30 cellular contexts compared by ENCODE assay signal in the genomic region with DNA sequence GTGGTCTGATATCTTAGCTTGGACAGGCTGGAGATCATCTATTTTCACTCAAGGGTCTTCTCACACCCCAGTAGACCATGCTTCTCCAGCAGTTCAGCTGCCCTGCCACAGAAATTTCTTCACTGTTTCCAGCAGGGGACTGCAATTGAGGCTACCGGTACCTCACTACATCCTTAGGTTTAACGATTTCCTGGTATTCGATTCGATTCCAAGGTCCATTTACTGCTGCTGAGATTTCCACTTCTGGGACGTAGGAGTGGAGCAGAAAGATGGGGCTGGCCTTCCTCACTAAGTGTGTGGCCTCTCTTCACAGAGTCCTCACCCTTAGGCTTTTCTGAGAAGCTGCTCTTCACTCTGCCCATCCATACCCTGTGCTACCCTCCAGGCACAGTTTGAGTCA. TPM values are rescaled to one million over a fixed set of nuclear protein-coding genes. Genes with fewer than 3 reads are reported as not detected.
"Had no signal": no experiment of that assay in that cellular context is flagged by ENCODE, and none has a peak within 500 bp of the region (broad histone marks: within the 10 kb centered on the region; RNA-seq: fewer than 3 reads in every experiment).

No MANE protein-coding gene starts in this region.

- H3K36me3 ChIP-seq: colonic mucosa, prostate gland, right atrium auricular region, thoracic aorta, transverse colon, upper lobe of right lung, uterus had no signal

- ATAC-seq: foreskin keratinocyte; gastroesophageal sphincter; heart left ventricle; left cardiac atrium; left ventricle myocardium superior; lower lobe of right lung; sciatic nerve; stimulated activated naive B cell treated with anti-CD40 and anti-IgM and Interleukin-4, amounts not matched to agents 10 μg/mL and 1 μg/mL and 100 μg/mL, for 72 hours; upper lobe of right lung had no signal

- H3K4me1 Mint-ChIP-seq: nephron had no signal

- DNase-seq: colonic mucosa; dermis blood vessel endothelial cell; effector memory CD4-positive, alpha-beta T cell; foreskin keratinocyte; heart left ventricle; hippocampal formation; left cardiac atrium; left ventricle myocardium superior; lower lobe of right lung; nucleus accumbens; stimulated activated CD4-positive, alpha-beta T cell treated with anti-CD3 and anti-CD28 coated beads, Interleukin-2, amount 100 ng/mL, for 24 hours; stimulated activated CD4-positive, alpha-beta T cell treated with anti-CD3 and anti-CD28 coated beads, Interleukin-4, amount 100 ng/mL, for 24 hours; stimulated activated naive B cell treated with anti-CD40 and anti-IgM and Interleukin-4, amounts not matched to agents 10 μg/mL and 1 μg/mL and 100 μg/mL, for 72 hours; transverse colon; uterus had no signal

- H3K4me3 Mint-ChIP-seq: nephron; stimulated activated naive B cell treated with anti-CD40 and anti-IgM and Interleukin-4, amounts not matched to agents 10 μg/mL and 1 μg/mL and 100 μg/mL, for 72 hours; stimulated activated naive CD8-positive, alpha-beta T cell treated with anti-CD3 and anti-CD28 coated beads, Interleukin-15, Interleukin-2, amounts not matched to agents 100 ng/mL and 50 ng/mL, for 24 hours had no signal

- H3K27ac Mint-ChIP-seq: nephron; stimulated activated naive B cell treated with anti-CD40 and anti-IgM and Interleukin-4, amounts not matched to agents 10 μg/mL and 1 μg/mL and 100 μg/mL, for 72 hours; stimulated activated naive CD8-positive, alpha-beta T cell treated with anti-CD3 and anti-CD28 coated beads, Interleukin-15, Interleukin-2, amounts not matched to agents 100 ng/mL and 50 ng/mL, for 24 hours had no signal

- H3K27ac ChIP-seq: colonic mucosa, esophagus muscularis mucosa, foreskin keratinocyte, gastroesophageal sphincter, heart left ventricle, lower lobe of right lung, prostate gland, right atrium auricular region, thoracic aorta, transverse colon, upper lobe of right lung, uterus had no signal

- H3K9me3 ChIP-seq: colonic mucosa, esophagus muscularis mucosa, gastroesophageal sphincter, heart left ventricle, lower lobe of right lung, prostate gland, right atrium auricular region, thoracic aorta, transverse colon, upper lobe of right lung, uterus had no signal

- H3K9me3 Mint-ChIP-seq: nephron; stimulated activated naive B cell treated with anti-CD40 and anti-IgM and Interleukin-4, amounts not matched to agents 10 μg/mL and 1 μg/mL and 100 μg/mL, for 72 hours; stimulated activated naive CD8-positive, alpha-beta T cell treated with anti-CD3 and anti-CD28 coated beads, Interleukin-15, Interleukin-2, amounts not matched to agents 100 ng/mL and 50 ng/mL, for 24 hours had no signal

- H3K27me3 ChIP-seq: colonic mucosa, esophagus muscularis mucosa, foreskin keratinocyte, gastroesophageal sphincter, heart left ventricle, right atrium auricular region, transverse colon, upper lobe of right lung, uterus had no signal

- H3K27me3 Mint-ChIP-seq: stimulated activated naive B cell treated with anti-CD40 and anti-IgM and Interleukin-4, amounts not matched to agents 10 μg/mL and 1 μg/mL and 100 μg/mL, for 72 hours; stimulated activated naive CD8-positive, alpha-beta T cell treated with anti-CD3 and anti-CD28 coated beads, Interleukin-15, Interleukin-2, amounts not matched to agents 100 ng/mL and 50 ng/mL, for 24 hours had no signal

- H3K4me1 ChIP-seq: foreskin keratinocyte, prostate gland had no signal

- H3K4me3 ChIP-seq: colonic mucosa, esophagus muscularis mucosa, gastroesophageal sphincter, heart left ventricle, lower lobe of right lung, prostate gland, right atrium auricular region, thoracic aorta, transverse colon, upper lobe of right lung, uterus had no signal

RNA-seq across cellular contexts. Expression of a gene that starts 30.5 kb away (rescaled TPM):
- total RNA-seq: chondrocyte, colonic mucosa, dermis blood vessel endothelial cell, endothelial cell of umbilical vein, epithelial cell of proximal tubule, esophagus muscularis mucosa, fibroblast of lung, foreskin keratinocyte, heart left ventricle, kidney epithelial cell, left cardiac atrium, left ventricle myocardium superior, lower lobe of right lung, osteocyte, prostate gland, right atrium auricular region, sciatic nerve, thoracic aorta, transverse colon, upper lobe of right lung, uterus had no signal

RNA-seq across cellular contexts. Expression of a gene that starts 31.9 kb away (rescaled TPM):
- total RNA-seq: chondrocyte, colonic mucosa, dermis blood vessel endothelial cell, endothelial cell of umbilical vein, epithelial cell of proximal tubule, esophagus muscularis mucosa, fibroblast of lung, foreskin keratinocyte, gastroesophageal sphincter, heart left ventricle, kidney epithelial cell, left cardiac atrium, left ventricle myocardium superior, lower lobe of right lung, osteocyte, right atrium auricular region, sciatic nerve, thoracic aorta, transverse colon, upper lobe of right lung, uterus had no signal
